ENCODE assay signal across 7 cellular contexts in genomic region chr13:94192576-94192975, GRCh38.
DNase-seq lines count a peak whose midpoint lies in the region; ATAC-seq and TF ChIP-seq lines count a peak whose summit lies in the region.

No MANE protein-coding gene starts in this region.

- H3K27ac ChIP-seq in SJCRH30 (no peak overlapping the region), uterus (no peak overlapping the region)

- H3K27me3 ChIP-seq in SJCRH30: no peaks in the 10 kb centered on the region
- H3K27me3 ChIP-seq in uterus: no peaks in the 10 kb centered on the region

- H3K9me3 ChIP-seq in SJCRH30 (replicated peaks) (no peaks in the 10 kb centered on the region), uterus (no peaks in the 10 kb centered on the region)

- DNase-seq in GM03348 (ENCODE audit: low spot score) (peak; percentile 30), HEK293T (ENCODE audit: extremely low spot score) (peak; percentile 73), SJCRH30 (peak; percentile 32 to 60), iris pigment epithelial cell (ENCODE audit: low read depth) (peak; percentile 53), uterus (no peak), retina (no peak)

- intact Hi-C loops in uterus (cut with DNase I; ENCODE audit: low total_unique reads): no loop called here

- TF ChIP-seq POLR2A in uterus (IDR thresholded peaks at IDR 0.05): no peak

- CTCF ChIA-PET in HEK293T (lab: Yijun Ruan, JAX): interaction anchor here (0.6 to 1.7 kb wide), 9 partner anchors 10 to 1329 kb away, joined by 3 to 12 read pairs (median 3); no protein-coding TSS in a partner anchor

- no peaks in the 10 kb centered on the region for H3K36me3 ChIP-seq in SJCRH30
- no peaks in the 10 kb centered on the region for H3K36me3 ChIP-seq in uterus

- TF ChIP-seq CTCF in uterus (IDR thresholded peaks at IDR 0.05): no peak

- ATAC-seq in GM18511 (IDR thresholded peaks at IDR 0.05; ENCODE audit: unreplicated experiment): no peak

- H3K4me3 ChIP-seq in SJCRH30: no peak overlapping the region
- H3K4me3 ChIP-seq in uterus: no peak overlapping the region

- POLR2A ChIA-PET in HEK293T (lab: Yijun Ruan, JAX): no interaction called here

- H3K4me1 ChIP-seq in SJCRH30 (peaks cover 3% of the 10 kb centered on the region; the same call in 1 of the 2 replicates), uterus (no peaks in the 10 kb centered on the region)

TF ChIP-seq in HEK293T, 16 proteins besides CTCF, POLR2A, EP300 and RAD21:
- TF ChIP-seq NFRKB (IDR thresholded peaks at IDR 0.05) (no peak), SUZ12 (IDR thresholded peaks at IDR 0.05) (no peak), L3MBTL2 (conservative IDR thresholded peaks at IDR 0.05) (no peak), FOXM1 (IDR thresholded peaks at IDR 0.05; ENCODE audit: borderline replicate concordance) (no peak), ELF4 (IDR thresholded peaks at IDR 0.05) (no peak), BHLHE40 (IDR thresholded peaks at IDR 0.05; ENCODE audit: borderline replicate concordance) (no peak), SP1 (IDR thresholded peaks at IDR 0.05) (no peak), CTBP1 (IDR thresholded peaks at IDR 0.05; ENCODE audit: borderline replicate concordance) (no peak), HDGF (IDR thresholded peaks at IDR 0.05; ENCODE audit: borderline replicate concordance) (no peak), ARNT (IDR thresholded peaks at IDR 0.05) (no peak), ZNF384 (IDR thresholded peaks at IDR 0.05) (no peak), LEF1 (IDR thresholded peaks at IDR 0.05; ENCODE audit: borderline replicate concordance) (no peak), TARDBP (IDR thresholded peaks at IDR 0.05) (no peak), FOXK2 (IDR thresholded peaks at IDR 0.05) (no peak), FOXA1 (IDR thresholded peaks at IDR 0.05) (no peak)
- TF ChIP-seq, protein P1, sequence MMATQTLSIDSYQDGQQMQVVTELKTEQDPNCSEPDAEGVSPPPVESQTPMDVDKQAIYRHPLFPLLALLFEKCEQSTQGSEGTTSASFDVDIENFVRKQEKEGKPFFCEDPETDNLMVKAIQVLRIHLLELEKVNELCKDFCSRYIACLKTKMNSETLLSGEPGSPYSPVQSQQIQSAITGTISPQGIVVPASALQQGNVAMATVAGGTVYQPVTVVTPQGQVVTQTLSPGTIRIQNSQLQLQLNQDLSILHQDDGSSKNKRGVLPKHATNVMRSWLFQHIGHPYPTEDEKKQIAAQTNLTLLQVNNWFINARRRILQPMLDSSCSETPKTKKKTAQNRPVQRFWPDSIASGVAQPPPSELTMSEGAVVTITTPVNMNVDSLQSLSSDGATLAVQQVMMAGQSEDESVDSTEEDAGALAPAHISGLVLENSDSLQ (IDR thresholded peaks at IDR 0.05): no peak

Comparison
In these comparisons a context has a peak if more than half of its experiments do, and no peak if none do; other contexts are left out.
1. DNase-seq: peak in GM03348 (single experiment), HEK293T (single experiment), SJCRH30 (2 of 2) and iris pigment epithelial cell (single experiment); none in uterus (0 of 2) and retina (single experiment).